Comparison of ENCODE assay signal across 8 cellular contexts in genomic region chr17:82518826-82519810, GRCh38. TPM values are rescaled to one million over a fixed set of nuclear protein-coding genes. Genes with fewer than 3 reads are reported as not detected.
DNase-seq lines count a peak whose midpoint lies in the region; ATAC-seq and TF ChIP-seq lines count a peak whose summit lies in the region.

Gene FOXK2, plus strand, starts transcription at chr17:82519732. Its CDS starts 157 bp downstream, at chr17:82519889.

- TF ChIP-seq CTCF in GM10266 (IDR thresholded peaks at IDR 0.05; ENCODE audit: control insufficient read depth, insufficient read depth, low read depth, missing control alignments), result no peak
- no peak for TF ChIP-seq CTCF in SU-DHL-6 (IDR thresholded peaks at IDR 0.05; ENCODE audit: insufficient read depth, low read length, poor library complexity, severe bottlenecking)
- TF ChIP-seq CTCF in glutamatergic neuron (IDR thresholded peaks at IDR 0.05; ENCODE audit: partially characterized antibody, unreplicated experiment), result no peak
- TF ChIP-seq CTCF in osteoblast (IDR thresholded peaks at IDR 0.05; ENCODE audit: extremely low read depth, low read depth, low read length), result no peak

- H3K4me1 ChIP-seq in osteoblast (ENCODE audit: insufficient read depth, low read length), result peaks cover 7% of the 10 kb centered on the region

- ATAC-seq in HG02571 (IDR thresholded peaks at IDR 0.05; ENCODE audit: unreplicated experiment), result peak; percentile 90

- H3K9ac ChIP-seq in SU-DHL-6 (ENCODE audit: low read length), result peak within 1 kb of the TSS; percentile 73

- H3K9me2 ChIP-seq in SU-DHL-6 (replicated peaks; ENCODE audit: insufficient read depth, low read length), result no peaks in the 10 kb centered on the region

- H3K27me3 ChIP-seq in SU-DHL-6 (ENCODE audit: low read length) (no peaks in the 10 kb centered on the region), osteoblast (ENCODE audit: insufficient read depth, low read length) (no peaks in the 10 kb centered on the region)

- H3K4me3 Mint-ChIP-seq in activated naive CD8-positive, alpha-beta T cell treated with anti-CD3 and anti-CD28 coated beads for 36 hours, result peak within 1 kb of the TSS; percentile 85
- peak within 1 kb of the TSS; percentile 93 for H3K4me3 Mint-ChIP-seq in glutamatergic neuron (ENCODE audit: unreplicated experiment)

- H4K20me1 ChIP-seq in SU-DHL-6 (ENCODE audit: low read depth, low read length), result peaks cover 8% of the 10 kb centered on the region
- H4K20me1 ChIP-seq in osteoblast (ENCODE audit: insufficient read depth, low read length), result peaks cover 26% of the 10 kb centered on the region

- peaks cover 18% of the 10 kb centered on the region for H3K4me1 Mint-ChIP-seq in activated naive CD8-positive, alpha-beta T cell treated with anti-CD3 and anti-CD28 coated beads for 36 hours
- H3K4me1 Mint-ChIP-seq in glutamatergic neuron (ENCODE audit: low read depth, unreplicated experiment), result peaks cover 7% of the 10 kb centered on the region

- H3K4me2 ChIP-seq in SU-DHL-6 (ENCODE audit: low read depth, low read length, poor library complexity, severe bottlenecking) (peak within 1 kb of the TSS; percentile 82), osteoblast (ENCODE audit: insufficient read depth, low read length) (peak within 1 kb of the TSS; percentile 91)

- H3K27ac Mint-ChIP-seq in activated naive CD8-positive, alpha-beta T cell treated with anti-CD3 and anti-CD28 coated beads for 36 hours, result peak within 1 kb of the TSS; percentile 77
- peak within 1 kb of the TSS; percentile 85 for H3K27ac Mint-ChIP-seq in glutamatergic neuron (ENCODE audit: unreplicated experiment)

- H3K79me2 ChIP-seq in SU-DHL-6 (ENCODE audit: insufficient read depth, low read length), result peaks cover 42% of the 10 kb centered on the region
- peaks cover 42% of the 10 kb centered on the region for H3K79me2 ChIP-seq in osteoblast (ENCODE audit: insufficient read depth, low read length)

- DNase-seq in GM10266 (ENCODE audit: extremely low spot score), result peak; percentile 100
- DNase-seq in NCI-H1092 (lab: John Stamatoyannopoulos, UW), result peak; percentile 94
- DNase-seq in activated naive CD8-positive, alpha-beta T cell treated with anti-CD3 and anti-CD28 coated beads for 36 hours, result peak; percentile 99
- peak; percentile 95 for DNase-seq in glutamatergic neuron
- DNase-seq in osteoblast (ENCODE audit: insufficient read length, low spot score, missing footprints), result peak; percentile 100

- no peaks in the 10 kb centered on the region for H3K9me3 Mint-ChIP-seq in activated naive CD8-positive, alpha-beta T cell treated with anti-CD3 and anti-CD28 coated beads for 36 hours
- H3K9me3 Mint-ChIP-seq in glutamatergic neuron (ENCODE audit: unreplicated experiment), result peaks cover 3% of the 10 kb centered on the region

- H3K4me3 ChIP-seq in SU-DHL-6 (ENCODE audit: insufficient read depth, low read length, poor library complexity, severe bottlenecking) (peak within 1 kb of the TSS; percentile 99), osteoblast (ENCODE audit: insufficient read depth, low read length) (peak within 1 kb of the TSS; percentile 85)

- H3K36me3 Mint-ChIP-seq in activated naive CD8-positive, alpha-beta T cell treated with anti-CD3 and anti-CD28 coated beads for 36 hours, result peaks cover 16% of the 10 kb centered on the region
- H3K36me3 Mint-ChIP-seq in glutamatergic neuron (ENCODE audit: unreplicated experiment), result peaks cover 8% of the 10 kb centered on the region

- H3K9me3 ChIP-seq in SU-DHL-6 (ENCODE audit: insufficient read depth, low read length) (no peaks in the 10 kb centered on the region), osteoblast (ENCODE audit: low read depth, low read length) (no peaks in the 10 kb centered on the region)

- H2AFZ ChIP-seq in SU-DHL-6 (ENCODE audit: low read depth, low read length, severe bottlenecking) (peak within 1 kb of the TSS; percentile 98), osteoblast (ENCODE audit: low read length) (peak within 1 kb of the TSS; percentile 82)

- H3K27me3 Mint-ChIP-seq in activated naive CD8-positive, alpha-beta T cell treated with anti-CD3 and anti-CD28 coated beads for 36 hours, result no peaks in the 10 kb centered on the region
- H3K27me3 Mint-ChIP-seq in glutamatergic neuron (ENCODE audit: unreplicated experiment), result peaks cover 3% of the 10 kb centered on the region

- H3K27ac ChIP-seq in SU-DHL-6 (ENCODE audit: low read depth, low read length), result peak within 1 kb of the TSS; percentile 63
- peak within 1 kb of the TSS; percentile 82 for H3K27ac ChIP-seq in osteoblast (ENCODE audit: low read depth, low read length)
- peak within 1 kb of the TSS; percentile 87 for H3K27ac ChIP-seq in temporal lobe (ENCODE audit: low read depth, low read length)

- peaks cover 7% of the 10 kb centered on the region; the same call in 1 of the 2 replicates for H3F3A ChIP-seq in SU-DHL-6 (ENCODE audit: insufficient read depth)

- H3K36me3 ChIP-seq in SU-DHL-6 (ENCODE audit: low read length) (no peaks in the 10 kb centered on the region), osteoblast (ENCODE audit: insufficient read depth, low read length) (no peaks in the 10 kb centered on the region)

RNA-seq across cellular contexts. Expression of gene FOXK2, which starts in this region (rescaled TPM):
- total RNA-seq in activated naive CD8-positive, alpha-beta T cell treated with anti-CD3 and anti-CD28 coated beads for 36 hours, result 10 to 100 TPM; 59.4 to 67.2 TPM
- total RNA-seq in glutamatergic neuron (ENCODE audit: unreplicated experiment) (95.7 TPM), osteoblast (26.8 and 29.3 TPM in 2 replicates), temporal lobe (27.8 TPM)

Comparison
In these comparisons a context has a peak if more than half of its experiments do, and no peak if none do; other contexts are left out.
1. Peak in every context shown above with its lines: DNase-seq, ATAC-seq, H3K4me3 ChIP-seq and H3K27ac ChIP-seq.